In genomic region chr7:46725136-46725535, GRCh38 we compare ENCODE assay signal across 26 cellular contexts.
DNase-seq lines count a peak whose midpoint lies in the region; ATAC-seq, FAIRE-seq and TF ChIP-seq lines count a peak whose summit lies in the region.
"Had no signal": no experiment of that assay in that cellular context is flagged by ENCODE, and none has a peak within 500 bp of the region (broad histone marks: within the 10 kb centered on the region; RNA-seq: fewer than 3 reads in every experiment).

No MANE protein-coding gene starts in this region.

- ATAC-seq in HG03196 (IDR thresholded peaks at IDR 0.05; ENCODE audit: unreplicated experiment): no peak
- ATAC-seq: A549 had no signal

- H2BK12ac ChIP-seq in mesenchymal stem cell (ENCODE audit: low read length in 2 of 2): peak overlapping the region in 1 of 2 experiments; percentile 83

- H3K79me1 ChIP-seq in mesenchymal stem cell (replicated peaks; ENCODE audit: low read length, poor library complexity, severe bottlenecking): no peaks in the 10 kb centered on the region

- H4K20me1 ChIP-seq in Karpas-422 (ENCODE audit: insufficient read depth, low read depth, low read length) (no peaks in the 10 kb centered on the region), mammary epithelial cell (ENCODE audit: insufficient read depth, low read length) (no peaks in the 10 kb centered on the region), endothelial cell of umbilical vein (replicated peaks; ENCODE audit: control insufficient read depth, extremely low read depth, insufficient read depth, low read length) (no peaks in the 10 kb centered on the region)
- H4K20me1 ChIP-seq: BLaER1 treated with 17β-estradiol and CSF1 and Interleukin-3, amounts not matched to agents 10 nM and 100 nM had no signal

- no peak overlapping the region for H3K14ac ChIP-seq in mesenchymal stem cell (ENCODE audit: low read length in 2 of 2)

- H3K9me1 ChIP-seq in endothelial cell of umbilical vein (replicated peaks; ENCODE audit: control insufficient read depth, extremely low read depth, insufficient read depth, low read length): no peaks in the 10 kb centered on the region

- H3K9me3 ChIP-seq in Karpas-422 (ENCODE audit: low read length) (no peaks in the 10 kb centered on the region), mammary epithelial cell (replicated peaks; ENCODE audit: insufficient read depth, low read length) (no peaks in the 10 kb centered on the region), endothelial cell of umbilical vein (replicated peaks; ENCODE audit: control insufficient read depth, insufficient read depth, low read length) (no peaks in the 10 kb centered on the region), mesenchymal stem cell (ENCODE audit: control insufficient read depth, low read length) (peaks cover 6% of the 10 kb centered on the region)
- H3K9me3 ChIP-seq: BE2C, HAP-1 had no signal

- no peak overlapping the region for H3K4ac ChIP-seq in mesenchymal stem cell (ENCODE audit: low read depth in 1 of 2, low read length in 2 of 2)

- POLR2A ChIA-PET in endothelial cell of umbilical vein (lab: Charles Lee): no interaction called here

- intact Hi-C loops in mammary epithelial cell (cut with micrococcal nuclease): no loop called here
- intact Hi-C loops in endothelial cell of umbilical vein (cut with micrococcal nuclease): no loop called here

- no peak overlapping the region for H2BK5ac ChIP-seq in mesenchymal stem cell (ENCODE audit: low read depth, low read length, poor library complexity, severe bottlenecking)

- peak; percentile 11 for DNase-seq in Karpas-422
- peak; percentile 28 for DNase-seq in mammary epithelial cell
- no peak for DNase-seq in endothelial cell of umbilical vein (ENCODE audit: low read depth, low spot score)
- DNase-seq in mesenchymal stem cell: peak; percentile 28
- DNase-seq in cortex of kidney (lab: John Stamatoyannopoulos, UW): no peak
- no peak for DNase-seq in DMS153 (lab: John Stamatoyannopoulos, UW)
- DNase-seq in HT-29 (ENCODE audit: low spot score): no peak
- DNase-seq: 8988T; ACHN; AML-193; BE2C; CD4-positive, alpha-beta T cell; CD8-positive, alpha-beta memory T cell; DMS 273 treated with DMSO at 0.1 percent for 48 hours; DMS53; DMS79 treated with DMSO at 0.1 percent for 48 hours; GF-D8; GOT3 had no signal

- no peak overlapping the region for H3K4me2 ChIP-seq in Karpas-422 (ENCODE audit: low read depth, low read length, poor library complexity, severe bottlenecking)
- H3K4me2 ChIP-seq in mammary epithelial cell (ENCODE audit: insufficient read depth, low read depth, low read length): no peak overlapping the region
- H3K4me2 ChIP-seq in endothelial cell of umbilical vein (ENCODE audit: insufficient read depth, low read length): no peak overlapping the region
- no peak overlapping the region for H3K4me2 ChIP-seq in mesenchymal stem cell (ENCODE audit: low read length, poor library complexity, severe bottlenecking)
- H3K4me2 ChIP-seq: A549; BLaER1 treated with 17β-estradiol and CSF1 and Interleukin-3, amounts not matched to agents 10 nM and 100 nM had no signal

- H3K4me1 ChIP-seq in Karpas-422 (ENCODE audit: low read length): no peaks in the 10 kb centered on the region
- no peaks in the 10 kb centered on the region for H3K4me1 ChIP-seq in mammary epithelial cell (ENCODE audit: insufficient read depth, low read length)
- H3K4me1 ChIP-seq in endothelial cell of umbilical vein (ENCODE audit: control insufficient read depth, extremely low read depth, insufficient read depth, low read length): peaks cover 3% of the 10 kb centered on the region
- peaks cover 3% of the 10 kb centered on the region for H3K4me1 ChIP-seq in mesenchymal stem cell (ENCODE audit: control insufficient read depth, insufficient read depth, low read depth, low read length)
- H3K4me1 ChIP-seq: BE2C; BLaER1 treated with 17β-estradiol and CSF1 and Interleukin-3, amounts not matched to agents 10 nM and 100 nM; HAP-1 had no signal

- H3K18ac ChIP-seq in mesenchymal stem cell (ENCODE audit: low read depth in 1 of 2, low read length in 2 of 2): no peak overlapping the region

- WGBS in mammary epithelial cell (ENCODE audit: low coverage, missing lambda C conversion rate): 92% methylated on average over 2 of the region's 2 CpGs
- 86% methylated on average over 2 of the region's 2 CpGs for WGBS in mesenchymal stem cell

- H3K79me2 ChIP-seq in Karpas-422 (ENCODE audit: low read length): no peaks in the 10 kb centered on the region
- H3K79me2 ChIP-seq in mammary epithelial cell (ENCODE audit: insufficient read depth, low read length): no peaks in the 10 kb centered on the region
- no peaks in the 10 kb centered on the region for H3K79me2 ChIP-seq in endothelial cell of umbilical vein (ENCODE audit: control insufficient read depth, insufficient read depth, low read length)

- no peak overlapping the region for H2BK120ac ChIP-seq in mesenchymal stem cell (ENCODE audit: low read depth, low read length)

- H2AFZ ChIP-seq in Karpas-422 (ENCODE audit: low read length) (no peak overlapping the region), mammary epithelial cell (ENCODE audit: low read depth, low read length) (no peak overlapping the region), endothelial cell of umbilical vein (ENCODE audit: low read depth, low read length) (no peak overlapping the region), mesenchymal stem cell (ENCODE audit: low read depth, low read length) (no peak overlapping the region)

- FAIRE-seq in endothelial cell of umbilical vein (lab: Jason Lieb, UNC): peak; percentile 4
- FAIRE-seq: A549, D721Med, GM12891, GM18507, H54 had no signal

- no peaks in the 10 kb centered on the region for H3K9me2 ChIP-seq in Karpas-422 (replicated peaks; ENCODE audit: insufficient read depth, low read length)

- no peak overlapping the region for H3K9ac ChIP-seq in Karpas-422 (ENCODE audit: low read length)
- no peak overlapping the region for H3K9ac ChIP-seq in mammary epithelial cell (ENCODE audit: insufficient read depth, low read length)
- H3K9ac ChIP-seq in endothelial cell of umbilical vein (replicated peaks; ENCODE audit: extremely low read depth, insufficient read depth, low read length): no peak overlapping the region
- no peak overlapping the region for H3K9ac ChIP-seq in mesenchymal stem cell (ENCODE audit: low read length)
- H3K9ac ChIP-seq: BLaER1 treated with 17β-estradiol and CSF1 and Interleukin-3, amounts not matched to agents 10 nM and 100 nM had no signal

- H3K4me3 ChIP-seq in Karpas-422 (ENCODE audit: low read length) (no peak overlapping the region), mammary epithelial cell (replicated peaks in 1 of 3; ENCODE audit: insufficient read depth in 1 of 3, low read depth in 2 of 3, low read length in 3 of 3) (no peak overlapping the region), endothelial cell of umbilical vein (replicated peaks in 1 of 3; ENCODE audit: insufficient read depth in 1 of 3, low read depth in 1 of 3, low read length in 3 of 3) (no peak overlapping the region), mesenchymal stem cell (ENCODE audit: insufficient read depth in 1 of 2, low read depth in 1 of 2, low read length in 2 of 2) (no peak overlapping the region)
- H3K4me3 ChIP-seq: A549; BLaER1 treated with 17β-estradiol and CSF1 and Interleukin-3, amounts not matched to agents 10 nM and 100 nM; HAP-1 had no signal

- no peak for TF ChIP-seq POLR2A in endothelial cell of umbilical vein (IDR thresholded peaks at IDR 0.05; ENCODE audit: low read depth, low read length)

- H3K23ac ChIP-seq in mesenchymal stem cell (ENCODE audit: low read length in 2 of 2): no peak overlapping the region

- H3K36me3 ChIP-seq in Karpas-422 (ENCODE audit: insufficient read depth, low read length) (no peaks in the 10 kb centered on the region), mammary epithelial cell (ENCODE audit: insufficient read depth, low read length) (no peaks in the 10 kb centered on the region), endothelial cell of umbilical vein (ENCODE audit: control insufficient read depth in 2 of 2, extremely low read depth in 1 of 2, insufficient read depth in 2 of 2, low read length in 2 of 2) (no peaks in the 10 kb centered on the region), mesenchymal stem cell (ENCODE audit: control insufficient read depth in 1 of 2, insufficient read depth in 2 of 2, low read depth in 1 of 2, low read length in 2 of 2) (no peaks in the 10 kb centered on the region)
- H3K36me3 ChIP-seq: BE2C; BLaER1 treated with 17β-estradiol and CSF1 and Interleukin-3, amounts not matched to agents 10 nM and 100 nM; HAP-1 had no signal

- CTCF ChIA-PET in mammary epithelial cell (lab: Charles Lee; ENCODE audit: low non-redundant PET) (no interaction called here), endothelial cell of umbilical vein (lab: Charles Lee) (no interaction called here)

- H4K8ac ChIP-seq in mesenchymal stem cell (ENCODE audit: low read length): no peak overlapping the region

- no TSS peak for BruUV-seq in mammary epithelial cell (replicated peaks; lab: Mats Ljungman, UMichigan)
- BruUV-seq in endothelial cell of umbilical vein (replicated peaks; lab: Mats Ljungman, UMichigan): no TSS peak

- H4K91ac ChIP-seq in mesenchymal stem cell (ENCODE audit: low read length): no peak overlapping the region

- H3K27me3 ChIP-seq in Karpas-422 (ENCODE audit: low read length) (no peaks in the 10 kb centered on the region), mammary epithelial cell (ENCODE audit: insufficient read depth, low read length) (no peaks in the 10 kb centered on the region), endothelial cell of umbilical vein (ENCODE audit: control insufficient read depth in 2 of 2, insufficient read depth in 2 of 2, low read length in 2 of 2) (no peaks in the 10 kb centered on the region), mesenchymal stem cell (ENCODE audit: control insufficient read depth in 1 of 2, insufficient read depth in 1 of 2, low read length in 2 of 2) (no peaks in the 10 kb centered on the region)
- H3K27me3 ChIP-seq: BE2C; BLaER1 treated with 17β-estradiol and CSF1 and Interleukin-3, amounts not matched to agents 10 nM and 100 nM had no signal

- in situ Hi-C loops in mammary epithelial cell (cut with MboI; ENCODE audit: low sequenced_read_pairs in 2 of 2): no loop called here

- H2BK15ac ChIP-seq in mesenchymal stem cell (ENCODE audit: low read depth, poor library complexity, severe bottlenecking): no peak overlapping the region

- H3K27ac ChIP-seq in Karpas-422 (ENCODE audit: low read length) (no peak overlapping the region), mammary epithelial cell (ENCODE audit: insufficient read depth, low read depth, low read length) (no peak overlapping the region), endothelial cell of umbilical vein (ENCODE audit: insufficient read depth, low read depth, low read length) (no peak overlapping the region), mesenchymal stem cell (ENCODE audit: low read length, poor library complexity, severe bottlenecking) (no peak overlapping the region)
- H3K27ac ChIP-seq: A549; BLaER1 treated with 17β-estradiol and CSF1 and Interleukin-3, amounts not matched to agents 10 nM and 100 nM had no signal

- TF ChIP-seq CTCF in mammary epithelial cell (conservative IDR thresholded peaks at IDR 0.05 in 1 of 2, IDR thresholded peaks at IDR 0.05 in 1 of 2; ENCODE audit: extremely low read depth in 1 of 2, insufficient read depth in 1 of 2, low read depth in 1 of 2, low read length in 2 of 2): no peak
- no peak for TF ChIP-seq CTCF in endothelial cell of umbilical vein (IDR thresholded peaks at IDR 0.05; ENCODE audit: extremely low read depth in 1 of 2, insufficient read depth in 1 of 2, low read depth in 1 of 2, low read length in 2 of 2)

- dilution Hi-C loops in mammary epithelial cell (cut with HindIII; ENCODE audit: low sequenced_read_pairs): no loop called here
- dilution Hi-C loops in endothelial cell of umbilical vein (cut with MboI; ENCODE audit: extremely low pct_ligation_motif_present, low sequenced_read_pairs): no loop called here

- H2AK5ac ChIP-seq in mesenchymal stem cell (ENCODE audit: low read length, severe bottlenecking): peak overlapping the region; percentile 7

Comparison
In these comparisons a context has a peak if more than half of its experiments do, and no peak if none do; other contexts are left out.
1. DNase-seq: peak in Karpas-422 (single experiment), mammary epithelial cell (single experiment) and mesenchymal stem cell (single experiment); none in endothelial cell of umbilical vein (single experiment), cortex of kidney (single experiment), DMS153 (single experiment) and HT-29 (single experiment).